Comparison of ENCODE assay signal across 19 cellular contexts in genomic region chr1:3609016-3609768, GRCh38. TPM values are rescaled to one million over a fixed set of nuclear protein-coding genes. Genes with fewer than 3 reads are reported as not detected.
DNase-seq lines count a peak whose midpoint lies in the region; FAIRE-seq and TF ChIP-seq lines count a peak whose summit lies in the region.
"Had no signal": no experiment of that assay in that cellular context is flagged by ENCODE, and none has a peak within 500 bp of the region (broad histone marks: within the 10 kb centered on the region; RNA-seq: fewer than 3 reads in every experiment).

No MANE protein-coding gene starts in this region.

- peak overlapping the region; percentile 33 for H2BK12ac ChIP-seq in neuronal stem cell (ENCODE audit: low read length)

- peak overlapping the region; percentile 86 for H4K91ac ChIP-seq in neuronal stem cell (ENCODE audit: low read depth, low read length, poor library complexity)

- WGBS in neuronal stem cell (ENCODE audit: extremely low coverage in 2 of 2, insufficient read length in 2 of 2, insufficient replicate concordance in 1 of 2), 2 donors, result no CpG with 5 or more reads among the region's 22 CpGs

- no peak overlapping the region for H3K4ac ChIP-seq in neuronal stem cell (ENCODE audit: low read length)

- peak overlapping the region; percentile 71 for H3K4me2 ChIP-seq in Loucy (ENCODE audit: low read depth, low read length, poor library complexity, severe bottlenecking)
- peak overlapping the region; percentile 90 for H3K4me2 ChIP-seq in neuronal stem cell (ENCODE audit: insufficient read depth, low read length, poor library complexity, severe bottlenecking)

- FAIRE-seq in RCC 7860 (lab: Jason Lieb, UNC) (no peak), D721Med (lab: Jason Lieb, UNC) (no peak)
- FAIRE-seq: G401.6, TTC549 had no signal

- peak overlapping the region; percentile 76 for H3K18ac ChIP-seq in neuronal stem cell (ENCODE audit: low read length)

- peak overlapping the region; percentile 94 for H2BK15ac ChIP-seq in neuronal stem cell (ENCODE audit: low read length)

- no peak overlapping the region for H3K27ac ChIP-seq in neuronal stem cell (replicated peaks; ENCODE audit: low read length)
- H3K27ac ChIP-seq: brain microvascular endothelial cell, colonic mucosa, foreskin keratinocyte had no signal

- H3K79me1 ChIP-seq in neuronal stem cell (ENCODE audit: low read depth, low read length), result peaks cover 34% of the 10 kb centered on the region

- H2AFZ ChIP-seq in Loucy (ENCODE audit: low read length) (no peak overlapping the region), neuronal stem cell (ENCODE audit: low read length) (no peak overlapping the region)

- H4K8ac ChIP-seq in neuronal stem cell (ENCODE audit: low read depth, low read length), result no peak overlapping the region

- peaks cover 53% of the 10 kb centered on the region for H3K79me2 ChIP-seq in Loucy (ENCODE audit: insufficient read depth, low read length)

- peak overlapping the region; percentile 91 for H2AK5ac ChIP-seq in neuronal stem cell (ENCODE audit: low read depth, low read length)

- H3K23ac ChIP-seq in neuronal stem cell (ENCODE audit: low read depth, low read length, poor library complexity), result peak overlapping the region; percentile 70

- H3K4me3 Mint-ChIP-seq in brain, result peak overlapping the region in 4 of 5 experiments; percentile 59 to 92 (median 87)
- H3K4me3 Mint-ChIP-seq: stimulated activated naive CD8-positive, alpha-beta T cell treated with anti-CD3 and anti-CD28 coated beads, Interleukin-15, amount 100 ng/mL, for 72 hours had no signal

- TF ChIP-seq CTCF in Loucy (conservative IDR thresholded peaks at IDR 0.05; ENCODE audit: low read length) (no peak), brain (conservative IDR thresholded peaks at IDR 0.05) (no peak), D721Med (IDR thresholded peaks at IDR 0.05; ENCODE audit: insufficient read depth, missing control alignments) (no peak)

- peak overlapping the region; percentile 72 for H3K4me3 ChIP-seq in Loucy (ENCODE audit: low read length, poor library complexity, severe bottlenecking)
- H3K4me3 ChIP-seq in neuronal stem cell (ENCODE audit: low read length in 2 of 2), result peak overlapping the region in 1 of 2 donors; percentile 56
- H3K4me3 ChIP-seq: colonic mucosa had no signal

- peak overlapping the region; percentile 66 for H3K9ac ChIP-seq in Loucy (ENCODE audit: low read depth, low read length, poor library complexity, severe bottlenecking)
- H3K9ac ChIP-seq in neuronal stem cell (ENCODE audit: low read depth, low read length, poor library complexity), result peak overlapping the region; percentile 89

- H3K9me3 Mint-ChIP-seq in brain, result no peaks in the 10 kb centered on the region
- H3K9me3 Mint-ChIP-seq: activated naive CD4-positive, alpha-beta T cell treated with anti-CD3 and anti-CD28 coated beads, Interleukin-2, amount 50 U/mL, for 72 hours; stimulated activated naive CD8-positive, alpha-beta T cell treated with anti-CD3 and anti-CD28 coated beads, Interleukin-15, amount 100 ng/mL, for 72 hours had no signal

- H3K27me3 Mint-ChIP-seq in brain, result no peaks in the 10 kb centered on the region

- H3F3A ChIP-seq in Loucy (ENCODE audit: low read depth), result no peaks in the 10 kb centered on the region

- peak overlapping the region; percentile 41 for H3K14ac ChIP-seq in neuronal stem cell (ENCODE audit: low read length)

- no peaks in the 10 kb centered on the region for H4K20me1 ChIP-seq in Loucy (ENCODE audit: insufficient read depth, low read length, poor library complexity, severe bottlenecking)

- peaks cover 56% of the 10 kb centered on the region for H3K4me1 Mint-ChIP-seq in brain

- no peaks in the 10 kb centered on the region for H3K36me3 Mint-ChIP-seq in brain
- H3K36me3 Mint-ChIP-seq: activated naive CD4-positive, alpha-beta T cell treated with anti-CD3 and anti-CD28 coated beads, Interleukin-2, amount 50 U/mL, for 72 hours had no signal

- H3K27ac Mint-ChIP-seq in brain, result peak overlapping the region in 3 of 5 experiments; percentile 79 to 93 (median 83)
- H3K27ac Mint-ChIP-seq: activated naive CD4-positive, alpha-beta T cell treated with anti-CD3 and anti-CD28 coated beads, Interleukin-2, amount 50 U/mL, for 72 hours; stimulated activated naive CD8-positive, alpha-beta T cell treated with anti-CD3 and anti-CD28 coated beads, Interleukin-15, amount 100 ng/mL, for 72 hours had no signal

- peak overlapping the region; percentile 33 for H2BK120ac ChIP-seq in neuronal stem cell (ENCODE audit: low read depth, low read length)

- H3K36me3 ChIP-seq in Loucy (ENCODE audit: insufficient read depth, low read length) (no peaks in the 10 kb centered on the region), neuronal stem cell (replicated peaks in 1 of 2; ENCODE audit: control insufficient read depth in 2 of 2, insufficient read depth in 2 of 2, low read length in 2 of 2) (peaks cover 0 to 3% of the 10 kb centered on the region in 2 donors)
- H3K36me3 ChIP-seq: brain microvascular endothelial cell, colonic mucosa had no signal

- H3K9me3 ChIP-seq in Loucy (ENCODE audit: insufficient read depth, low read depth, low read length), result no peaks in the 10 kb centered on the region
- H3K9me3 ChIP-seq in neuronal stem cell (replicated peaks in 1 of 2; ENCODE audit: control insufficient read depth in 2 of 2, insufficient read depth in 1 of 2, low read depth in 1 of 2, low read length in 2 of 2), result peaks cover 0 to 4% of the 10 kb centered on the region in 2 donors
- H3K9me3 ChIP-seq: colonic mucosa had no signal

- H3K27me3 ChIP-seq in Loucy (ENCODE audit: insufficient read depth, low read length, poor library complexity, severe bottlenecking) (no peaks in the 10 kb centered on the region), neuronal stem cell (ENCODE audit: control insufficient read depth in 3 of 3, insufficient read depth in 3 of 3, low read depth in 1 of 3, low read length in 3 of 3) (peaks cover 0 to 20% (median 12%) of the 10 kb centered on the region in 3 experiments)
- H3K27me3 ChIP-seq: brain microvascular endothelial cell had no signal

- no peaks in the 10 kb centered on the region for H3K9me2 ChIP-seq in Loucy (replicated peaks; ENCODE audit: low read depth, low read length)

- peak overlapping the region; percentile 28 for H2BK5ac ChIP-seq in neuronal stem cell (ENCODE audit: low read length)

- H3K4me1 ChIP-seq in Loucy (ENCODE audit: insufficient read depth, low read length, poor library complexity, severe bottlenecking) (peaks cover 17% of the 10 kb centered on the region), neuronal stem cell (ENCODE audit: control insufficient read depth in 2 of 2, insufficient read depth in 1 of 2, low read depth in 1 of 2, low read length in 2 of 2) (peaks cover 44 to 53% of the 10 kb centered on the region in 2 donors)
- H3K4me1 ChIP-seq: foreskin keratinocyte had no signal

- DNase-seq in DMS79 (lab: John Stamatoyannopoulos, UW) (peak; percentile 20), neuronal stem cell (ENCODE audit: low spot score) (no peak), RCC 7860 (ENCODE audit: low spot score) (no peak), D721Med (ENCODE audit: insufficient read length, low spot score) (no peak)
- DNase-seq in stimulated activated CD4-positive, alpha-beta T cell treated with anti-CD3 and anti-CD28 coated beads, Interleukin-4, amount 100 ng/mL, for 1 hour, result no peak
- DNase-seq: activated T-cell treated with anti-CD3 and anti-CD28 coated beads, Interleukin-2, amount 50 U/mL, for 1 hour; brain microvascular endothelial cell; colonic mucosa; foreskin keratinocyte; HCEC 1CT; NCI-H146; NCI-H2227 treated with DMSO at 0.1 percent for 48 hours; RPMI8226; stimulated activated naive CD8-positive, alpha-beta T cell treated with anti-CD3 and anti-CD28 coated beads, Interleukin-15, amount 100 ng/mL, for 72 hours had no signal

RNA-seq across cellular contexts. Expression of gene MEGF6, which starts 2.1 kb away (rescaled TPM):
- polyA plus RNA-seq in brain (ENCODE audit: insufficient read depth, low read depth, low replicate concordance), result 8.0 TPM
- 10.3 TPM for polyA plus RNA-seq in neuronal stem cell (2013, experiment 1 of 2)
- 10.0 TPM for polyA plus RNA-seq in neuronal stem cell (2013, experiment 2 of 2)

RNA-seq across cellular contexts. Expression of gene TPRG1L, which starts 15.6 kb away (rescaled TPM):
- 100 TPM for polyA plus RNA-seq in brain (ENCODE audit: insufficient read depth, low read depth, low replicate concordance)
- polyA plus RNA-seq in neuronal stem cell (2013, experiment 1 of 2), result 13.4 TPM
- 13.2 TPM for polyA plus RNA-seq in neuronal stem cell (2013, experiment 2 of 2)

RNA-seq across cellular contexts. Expression of gene WRAP73, which starts 40.7 kb away (rescaled TPM):
- 29.7 TPM for polyA plus RNA-seq in brain (ENCODE audit: insufficient read depth, low read depth, low replicate concordance)
- polyA plus RNA-seq in neuronal stem cell (2013, experiment 1 of 2), result 24.6 TPM
- polyA plus RNA-seq in neuronal stem cell (2013, experiment 2 of 2), result 25.7 TPM

RNA-seq across cellular contexts. Expression of gene TP73, which starts 43.1 kb away (rescaled TPM):
- polyA plus RNA-seq in brain (ENCODE audit: insufficient read depth, low read depth, low replicate concordance), result 19.0 TPM
- 0.18 TPM for polyA plus RNA-seq in neuronal stem cell (2013, experiment 1 of 2)
- polyA plus RNA-seq in neuronal stem cell (2013, experiment 2 of 2), result 0.19 TPM
